Comparison of ENCODE assay signal across 8 cellular contexts in the genomic region with DNA sequence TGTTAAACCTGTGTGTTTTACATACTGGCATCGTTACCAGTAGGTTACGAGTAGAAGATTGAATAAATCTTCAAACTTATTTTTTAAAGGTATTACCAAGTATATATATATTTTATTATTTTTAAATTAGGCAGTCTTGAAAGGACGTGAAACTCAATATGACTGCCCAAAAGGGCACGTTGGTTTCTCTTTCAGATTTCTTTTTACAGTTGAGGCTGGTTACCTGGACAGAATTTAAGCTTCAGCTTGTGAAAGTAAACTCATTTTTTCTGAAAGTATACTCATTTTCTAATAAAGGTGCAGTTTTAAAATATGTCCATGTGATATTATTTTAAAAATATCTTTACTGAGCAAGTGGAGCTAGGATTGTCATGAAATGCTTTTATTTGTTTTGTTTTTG. TPM values are rescaled to one million over a fixed set of nuclear protein-coding genes. Genes with fewer than 3 reads are reported as not detected.
DNase-seq lines count a peak whose midpoint lies in the region; ATAC-seq and TF ChIP-seq lines count a peak whose summit lies in the region.

No MANE protein-coding gene starts in this region.

- H3K27ac Mint-ChIP-seq in dendritic cell treated with granulocyte-macrophage colony-stimulating factor and Interleukin-4, amounts not matched to agents 40 ng/mL and 50 ng/mL, for 4 days = peak overlapping the region; percentile 90
- peak overlapping the region in 1 of 2 donors; percentile 96 for H3K27ac Mint-ChIP-seq in natural killer cell treated with Interleukin-12 subunit alpha and Interleukin-12 subunit beta and Interleukin-15 and Interleukin-18, amount 100 ng/mL, for 72 hours

- ATAC-seq in natural killer cell treated with Interleukin-12 subunit alpha and Interleukin-12 subunit beta and Interleukin-15 and Interleukin-18, amount 100 ng/mL, for 72 hours = no peak
- ATAC-seq in HG03095 (IDR thresholded peaks at IDR 0.05; ENCODE audit: unreplicated experiment) (no peak), GM19351 (IDR thresholded peaks at IDR 0.05; ENCODE audit: unreplicated experiment) (no peak)

- peak overlapping the region; percentile 68 for H3K4me2 ChIP-seq in MM.1S (ENCODE audit: low read depth, low read length)

- 0 out of 2 replicates have a peak, but pooled peaks cover 3% of the 10 kb centered on the region for H3K36me3 ChIP-seq in BJ (ENCODE audit: control insufficient read depth, insufficient read depth, low read length)
- no peaks in the 10 kb centered on the region for H3K36me3 ChIP-seq in MM.1S (replicated peaks; ENCODE audit: insufficient read depth, low read length)

- H3K9me2 ChIP-seq in MM.1S (replicated peaks; ENCODE audit: insufficient read depth, low read length) = no peaks in the 10 kb centered on the region

- H3F3A ChIP-seq in MM.1S (ENCODE audit: insufficient read depth, low read length) = peaks cover 20% of the 10 kb centered on the region

- peak overlapping the region; percentile 93; the same call in 1 of the 2 replicates for H3K9ac ChIP-seq in MM.1S (ENCODE audit: low read length)

- H3K4me3 Mint-ChIP-seq in dendritic cell treated with granulocyte-macrophage colony-stimulating factor and Interleukin-4, amounts not matched to agents 40 ng/mL and 50 ng/mL, for 4 days = peak overlapping the region; percentile 87
- peak overlapping the region; percentile 97 for H3K4me3 Mint-ChIP-seq in natural killer cell treated with Interleukin-12 subunit alpha and Interleukin-12 subunit beta and Interleukin-15 and Interleukin-18, amount 100 ng/mL, for 72 hours

- peaks cover 20% of the 10 kb centered on the region for H3K4me1 ChIP-seq in MM.1S (ENCODE audit: low read length)

- POLR2A ChIA-PET in BJ (lab: Charles Lee) = interaction anchor here (0.7 kb wide), 1 partner anchor 22 kb away, joined by 3 read pairs; no protein-coding TSS in a partner anchor

- H4K20me1 ChIP-seq in MM.1S (ENCODE audit: insufficient read depth, low read length) = peaks cover 35% of the 10 kb centered on the region

- no peak overlapping the region for H2AFZ ChIP-seq in MM.1S (ENCODE audit: low read length)

- CTCF ChIA-PET in BJ (lab: Yijun Ruan, JAX) = interaction anchor here (0.6 to 1.4 kb wide), 4 partner anchors 26 to 510 kb away, joined by 3 to 4 read pairs (median 3); no protein-coding TSS in a partner anchor

- H3K27me3 Mint-ChIP-seq in dendritic cell treated with granulocyte-macrophage colony-stimulating factor and Interleukin-4, amounts not matched to agents 40 ng/mL and 50 ng/mL, for 4 days = no peaks in the 10 kb centered on the region
- no peaks in the 10 kb centered on the region for H3K27me3 Mint-ChIP-seq in natural killer cell treated with Interleukin-12 subunit alpha and Interleukin-12 subunit beta and Interleukin-15 and Interleukin-18, amount 100 ng/mL, for 72 hours

- H3K27me3 ChIP-seq in BJ (ENCODE audit: control insufficient read depth, insufficient read depth, low read length) = no peaks in the 10 kb centered on the region
- no peaks in the 10 kb centered on the region for H3K27me3 ChIP-seq in MM.1S (replicated peaks; ENCODE audit: insufficient read depth, low read length)

- H3K27ac ChIP-seq in MM.1S (ENCODE audit: low read length) = peak overlapping the region; percentile 88; the same call in 1 of the 2 replicates

- DNase-seq in BJ (ENCODE audit: low read depth) (no peak), MM.1S (peak; percentile 55), retina (no peak), midbrain (lab: John Stamatoyannopoulos, UW) (no peak)
- no peak for DNase-seq in natural killer cell treated with Interleukin-12 subunit alpha and Interleukin-12 subunit beta and Interleukin-15 and Interleukin-18, amount 100 ng/mL, for 72 hours (ENCODE audit: low spot score)

- H3K36me3 Mint-ChIP-seq in dendritic cell treated with granulocyte-macrophage colony-stimulating factor and Interleukin-4, amounts not matched to agents 40 ng/mL and 50 ng/mL, for 4 days (ENCODE audit: low read depth) = peaks cover 20% of the 10 kb centered on the region
- H3K36me3 Mint-ChIP-seq in natural killer cell treated with Interleukin-12 subunit alpha and Interleukin-12 subunit beta and Interleukin-15 and Interleukin-18, amount 100 ng/mL, for 72 hours = peaks cover 10% of the 10 kb centered on the region

- H3K79me2 ChIP-seq in MM.1S (ENCODE audit: low read length) = peaks cover 68% of the 10 kb centered on the region

- H3K4me3 ChIP-seq in BJ (ENCODE audit: low read depth, low read length) (peak overlapping the region; percentile 97), MM.1S (ENCODE audit: low read length) (peak overlapping the region; percentile 94)

- no peak for TF ChIP-seq CTCF in BJ (IDR thresholded peaks at IDR 0.05; ENCODE audit: insufficient read depth, low read depth, low read length)
- no peak for TF ChIP-seq CTCF in MM.1S (IDR thresholded peaks at IDR 0.05; ENCODE audit: low read length)

- no peaks in the 10 kb centered on the region for H3K9me3 ChIP-seq in MM.1S (replicated peaks; ENCODE audit: insufficient read depth, low read length)

- intact Hi-C loops in dendritic cell treated with granulocyte-macrophage colony-stimulating factor and Interleukin-4, amounts not matched to agents 40 ng/mL and 50 ng/mL, for 4 days (cut with micrococcal nuclease) = loop anchor here (10.0 kb wide), 1 partner anchor 501 kb away; no protein-coding TSS in a partner anchor

- no peaks in the 10 kb centered on the region for H3K9me3 Mint-ChIP-seq in dendritic cell treated with granulocyte-macrophage colony-stimulating factor and Interleukin-4, amounts not matched to agents 40 ng/mL and 50 ng/mL, for 4 days
- no peaks in the 10 kb centered on the region for H3K9me3 Mint-ChIP-seq in natural killer cell treated with Interleukin-12 subunit alpha and Interleukin-12 subunit beta and Interleukin-15 and Interleukin-18, amount 100 ng/mL, for 72 hours

- peaks cover 49% of the 10 kb centered on the region for H3K4me1 Mint-ChIP-seq in dendritic cell treated with granulocyte-macrophage colony-stimulating factor and Interleukin-4, amounts not matched to agents 40 ng/mL and 50 ng/mL, for 4 days (ENCODE audit: low read depth)
- H3K4me1 Mint-ChIP-seq in natural killer cell treated with Interleukin-12 subunit alpha and Interleukin-12 subunit beta and Interleukin-15 and Interleukin-18, amount 100 ng/mL, for 72 hours (ENCODE audit: low read depth in 2 of 2) = peaks cover 25 to 31% of the 10 kb centered on the region in 2 donors

RNA-seq across cellular contexts. Expression of a gene that starts 1.7 kb away (rescaled TPM):
- polyA plus RNA-seq in BJ (2011; rRNA removed) = 120 and 145 TPM in 2 replicates
- polyA minus RNA-seq in BJ (2011; rRNA and poly(A)+ RNA removed) = 70.1 and 93.3 TPM in 2 replicates
- 10 to 100 TPM; 79.5 to 91.7 TPM for total RNA-seq in natural killer cell treated with Interleukin-12 subunit alpha and Interleukin-12 subunit beta and Interleukin-15 and Interleukin-18, amount 100 ng/mL, for 72 hours

RNA-seq across cellular contexts. Expression of a gene that starts 12.0 kb away (rescaled TPM):
- not detected in 2 replicates for polyA plus RNA-seq in BJ (2011; rRNA removed)
- not detected in 2 replicates for polyA minus RNA-seq in BJ (2011; rRNA and poly(A)+ RNA removed)
- total RNA-seq in natural killer cell treated with Interleukin-12 subunit alpha and Interleukin-12 subunit beta and Interleukin-15 and Interleukin-18, amount 100 ng/mL, for 72 hours = not detected
